8 cellular contexts compared by ENCODE assay signal in genomic region chr2:54471221-54471711, GRCh38. TPM values are rescaled to one million over a fixed set of nuclear protein-coding genes. Genes with fewer than 3 reads are reported as not detected.
DNase-seq lines count a peak whose midpoint lies in the region; ATAC-seq and TF ChIP-seq lines count a peak whose summit lies in the region.

No MANE protein-coding gene starts in this region.

- CTCF ChIA-PET in GM10248 (lab: Yijun Ruan, JAX): interaction anchor here (1.5 kb wide), 1 partner anchor 9 kb away, joined by 7 read pairs; no protein-coding TSS in a partner anchor

- H3K4me3 ChIP-seq in HFF-Myc (replicated peaks; ENCODE audit: low read depth, low read length) (no peak overlapping the region), fibroblast of lung (replicated peaks in 1 of 4; ENCODE audit: control extremely low read depth in 1 of 4, insufficient read depth in 1 of 4, low read depth in 3 of 4, low read length in 4 of 4) (no peak overlapping the region), stomach (no peak overlapping the region)

- ATAC-seq in esophagus mucosa: no peak

- H3K79me2 ChIP-seq in fibroblast of lung (ENCODE audit: control insufficient read depth, insufficient read depth, low read length): peaks cover 85% of the 10 kb centered on the region

- intact Hi-C loops in stomach (cut with DNase I; ENCODE audit: low total_unique reads): no loop called here

- TF ChIP-seq CTCF in GM10248 (IDR thresholded peaks at IDR 0.05; ENCODE audit: control extremely low read depth, extremely low read depth, low read depth, missing control alignments) (no peak), HFF-Myc (IDR thresholded peaks at IDR 0.05; ENCODE audit: low read depth, low read length, missing control alignments) (no peak), fibroblast of lung (conservative IDR thresholded peaks at IDR 0.05 in 1 of 2, IDR thresholded peaks at IDR 0.05 in 1 of 2; ENCODE audit: low read depth in 1 of 2, low read length in 2 of 2) (no peak), stomach (IDR thresholded peaks at IDR 0.05) (no peak)

- no peak overlapping the region for H2AFZ ChIP-seq in fibroblast of lung (ENCODE audit: low read length)

- 4 to 35% (median 13%) methylated on average over 1 of the region's 1 CpG for WGBS in stomach, 5 donors

- no peak for TF ChIP-seq POLR2A in stomach (IDR thresholded peaks at IDR 0.05)

- DNase-seq in GM10248 (ENCODE audit: extremely low spot score) (peak; percentile 39), HFF-Myc (ENCODE audit: extremely low read depth, low read depth) (peak; percentile 69), NCI-H2171 treated with DMSO at 0.1 percent for 48 hours (lab: John Stamatoyannopoulos, UW) (peak; percentile 67), fibroblast of lung (ENCODE audit: low read depth in 2 of 2) (peak; percentile 65 to 90), stomach (no peak), ureter (ENCODE audit: low spot score) (no peak)
- DNase-seq in stimulated activated naive CD4-positive, alpha-beta T cell treated with Interleukin-2 at 50 U/mL for 16 hours (lab: John Stamatoyannopoulos, UW): no peak

- no peaks in the 10 kb centered on the region for H3K36me3 ChIP-seq in fibroblast of lung (ENCODE audit: control insufficient read depth, insufficient read depth, low read length)
- no peaks in the 10 kb centered on the region for H3K36me3 ChIP-seq in stomach

- H3K4me2 ChIP-seq in fibroblast of lung (ENCODE audit: extremely low read depth, insufficient read depth, low read length): peak overlapping the region; percentile 45

- H3K4me1 ChIP-seq in fibroblast of lung (ENCODE audit: control insufficient read depth, extremely low read depth, insufficient read depth, low read length) (peaks cover 22% of the 10 kb centered on the region), stomach (peaks cover 4 to 84% (median 46%) of the 10 kb centered on the region in 4 donors)

- H3K9ac ChIP-seq in fibroblast of lung (ENCODE audit: insufficient read depth, low read length): no peak overlapping the region

- peaks cover 1% of the 10 kb centered on the region for H4K20me1 ChIP-seq in fibroblast of lung (ENCODE audit: control insufficient read depth, extremely low read depth, insufficient read depth, low read length)

- H3K27me3 ChIP-seq in fibroblast of lung (ENCODE audit: control insufficient read depth, insufficient read depth, low read length): no peaks in the 10 kb centered on the region
- no peaks in the 10 kb centered on the region for H3K27me3 ChIP-seq in stomach

- TF ChIP-seq EP300 in stomach (IDR thresholded peaks at IDR 0.05): no peak

- H3K9me3 ChIP-seq in fibroblast of lung (ENCODE audit: control insufficient read depth, insufficient read depth, low read depth, low read length): no peaks in the 10 kb centered on the region
- no peaks in the 10 kb centered on the region for H3K9me3 ChIP-seq in stomach

- no peak overlapping the region for H3K27ac ChIP-seq in fibroblast of lung (ENCODE audit: insufficient read depth, low read length)
- H3K27ac ChIP-seq in stomach: peak overlapping the region in 4 of 5 donors; percentile 49 to 77 (median 54)

- POLR2A ChIA-PET in GM10248 (lab: Yijun Ruan, JAX): no interaction called here

RNA-seq across cellular contexts. Expression of gene SPTBN1, which starts 15.1 kb away (rescaled TPM):
- total RNA-seq in fibroblast of lung: 229 and 325 TPM in 2 replicates
- 112 and 123 TPM in 2 replicates for polyA plus RNA-seq in fibroblast of lung
- polyA plus RNA-seq in fibroblast of lung (2012): 139 and 178 TPM in 2 replicates
- 262 and 389 TPM in 2 replicates for polyA minus RNA-seq in fibroblast of lung (ENCODE audit: low replicate concordance)
- total RNA-seq in stomach: 100 to 1,000 TPM; 155 to 475 (median 267) TPM
- 10 to 100 TPM; 28.7 to 33.6 (median 29.6) TPM for polyA plus RNA-seq in stomach
- 77.2 TPM for total RNA-seq in esophagus mucosa
- total RNA-seq in ureter: 380 TPM

Comparison
In these comparisons a context has a peak if more than half of its experiments do, and no peak if none do; other contexts are left out.
1. DNase-seq: peak in GM10248 (single experiment), HFF-Myc (single experiment), NCI-H2171 treated with DMSO at 0.1 percent for 48 hours (single experiment) and fibroblast of lung (2 of 2); none in stomach (single experiment), stimulated activated naive CD4-positive, alpha-beta T cell treated with Interleukin-2 at 50 U/mL for 16 hours (single experiment) and ureter (single experiment).